40 cellular contexts compared by ENCODE assay signal in genomic region chr7:138287549-138287948, GRCh38.
"Had no signal": no experiment of that assay in that cellular context is flagged by ENCODE, and none has a peak within 500 bp of the region (broad histone marks: within the 10 kb centered on the region; RNA-seq: fewer than 3 reads in every experiment).

No MANE protein-coding gene starts in this region.

- H3K4me1 ChIP-seq: ascending aorta, body of pancreas, breast epithelium had no signal

- ATAC-seq: activated naive CD4-positive, alpha-beta T cell treated with anti-CD3 and anti-CD28 coated beads, Interleukin-2, amount 50 U/mL, for 72 hours; activated naive CD8-positive, alpha-beta T cell treated with anti-CD3 and anti-CD28 coated beads, Interleukin-2, amount 50 U/mL, for 24 hours; activated T-cell treated with anti-CD3 and anti-CD28 coated beads, Interleukin-2, amount 50 U/mL, for 4 hours; activated T-cell treated with anti-CD3 and anti-CD28 coated beads, Interleukin-2, amount 50 U/mL, for 72 hours; activated T-helper 17 cell treated with anti-CD3 and anti-CD28 coated beads, Interleukin-2, amount 50 U/mL, for 72 hours; body of pancreas had no signal

- H3K4me3 ChIP-seq: adrenal gland, ascending aorta, body of pancreas, breast epithelium, cardiac muscle cell had no signal

- H3K27me3 ChIP-seq: adrenal gland, ascending aorta, body of pancreas, brain microvascular endothelial cell, breast epithelium, cardiac muscle cell had no signal

- H3K36me3 ChIP-seq: adrenal gland, ascending aorta, brain microvascular endothelial cell, breast epithelium, cardiac muscle cell had no signal

- H3K4me3 Mint-ChIP-seq: activated naive CD4-positive, alpha-beta T cell treated with anti-CD3 and anti-CD28 coated beads for 36 hours; activated naive CD4-positive, alpha-beta T cell treated with anti-CD3 and anti-CD28 coated beads, Interleukin-2, amount 10 ng/mL, durations not matched to agents 7 days and 5 days; activated naive CD4-positive, alpha-beta T cell treated with anti-CD3 and anti-CD28 coated beads, Interleukin-2, amount 50 U/mL, for 24 hours; activated naive CD8-positive, alpha-beta T cell; activated naive CD8-positive, alpha-beta T cell treated with anti-CD3 and anti-CD28 coated beads for 36 hours; activated naive CD8-positive, alpha-beta T cell treated with anti-CD3 and anti-CD28 coated beads, Interleukin-2, amount 10 ng/mL, durations not matched to agents 7 days and 5 days; activated naive CD8-positive, alpha-beta T cell treated with anti-CD3 and anti-CD28 coated beads, Interleukin-2, amount 50 U/mL, for 24 hours; activated T-cell treated with anti-CD3 and anti-CD28 coated beads, Interleukin-2, amount 50 U/mL, for 24 hours; activated T-cell treated with anti-CD3 and anti-CD28 coated beads, Interleukin-2, amount 50 U/mL, for 4 hours; activated T-cell treated with anti-CD3 and anti-CD28 coated beads, Interleukin-2, amount 50 U/mL, for 72 hours; activated T-helper 1 cell treated with anti-CD3 and anti-CD28 coated beads, Interleukin-12 subunit alpha, Interleukin-12 subunit beta, Interleukin-2, Interleukin-4 antibody, amounts not matched to agents 30 ng/mL and 10 ng/mL and 1 ng/mL, durations not matched to agents 14 hours and 24 hours and 36 hours; activated T-helper 17 cell treated with anti-CD3 and anti-CD28 coated beads, Interleukin-2, amount 50 U/mL, for 72 hours; brain; central memory CD8-positive, alpha-beta T cell had no signal

- DNase-seq: activated effector memory CD4-positive, alpha-beta T cell treated with anti-CD3 and anti-CD28 coated beads, Interleukin-2, amount 50 U/mL, for 16 hours; activated effector memory CD4-positive, alpha-beta T cell treated with Interleukin-2 at 50 U/mL for 16 hours; activated gamma-delta T cell; activated gamma-delta T cell treated with Interleukin-2 at 50 U/mL for 16 hours; activated naive CD4-positive, alpha-beta T cell; activated naive CD4-positive, alpha-beta T cell treated with anti-CD3 and anti-CD28 coated beads for 36 hours; activated naive CD4-positive, alpha-beta T cell treated with anti-CD3 and anti-CD28 coated beads, Interleukin-2, amount 10 ng/mL, durations not matched to agents 7 days and 5 days; activated naive CD4-positive, alpha-beta T cell treated with anti-CD3 and anti-CD28 coated beads, Interleukin-2, amount 50 U/mL, for 16 hours; activated naive CD4-positive, alpha-beta T cell treated with Interleukin-2 at 50 U/mL for 16 hours; activated naive CD8-positive, alpha-beta T cell treated with anti-CD3 and anti-CD28 coated beads for 36 hours; activated naive CD8-positive, alpha-beta T cell treated with anti-CD3 and anti-CD28 coated beads, Interleukin-2, amount 10 ng/mL, durations not matched to agents 7 days and 5 days; activated naive CD8-positive, alpha-beta T cell treated with anti-CD3 and anti-CD28 coated beads, Interleukin-2, amount 50 U/mL, for 24 hours; activated T-cell treated with anti-CD3 and anti-CD28 coated beads, Interleukin-2, amount 50 U/mL, for 1 hour; activated T-cell treated with anti-CD3 and anti-CD28 coated beads, Interleukin-2, amount 50 U/mL, for 24 hours; activated T-cell treated with anti-CD3 and anti-CD28 coated beads, Interleukin-2, amount 50 U/mL, for 4 hours; activated T-cell treated with anti-CD3 and anti-CD28 coated beads, Interleukin-2, amount 50 U/mL, for 48 hours; activated T-cell treated with anti-CD3 and anti-CD28 coated beads, Interleukin-2, amount 50 U/mL, for 72 hours; adrenal gland; amniotic stem cell; amygdala; anterior cingulate cortex; aorta; body of pancreas; brain microvascular endothelial cell; caudate nucleus; central memory CD4-positive, alpha-beta T cell; cerebellar nuclear complex had no signal

- H3K4me1 Mint-ChIP-seq: activated naive CD4-positive, alpha-beta T cell treated with anti-CD3 and anti-CD28 coated beads, Interleukin-2, amount 10 ng/mL, durations not matched to agents 7 days and 5 days; activated naive CD4-positive, alpha-beta T cell treated with anti-CD3 and anti-CD28 coated beads, Interleukin-2, amount 50 U/mL, for 24 hours; activated naive CD8-positive, alpha-beta T cell treated with anti-CD3 and anti-CD28 coated beads for 36 hours; activated naive CD8-positive, alpha-beta T cell treated with anti-CD3 and anti-CD28 coated beads, Interleukin-2, amount 10 ng/mL, durations not matched to agents 7 days and 5 days; activated naive CD8-positive, alpha-beta T cell treated with anti-CD3 and anti-CD28 coated beads, Interleukin-2, amount 50 U/mL, for 24 hours; activated T-helper 17 cell treated with anti-CD3 and anti-CD28 coated beads, Interleukin-2, amount 50 U/mL, for 72 hours; central memory CD8-positive, alpha-beta T cell had no signal

- FAIRE-seq: astrocyte, bronchial epithelial cell had no signal

- H3K27ac Mint-ChIP-seq: activated naive CD4-positive, alpha-beta T cell treated with anti-CD3 and anti-CD28 coated beads for 36 hours; activated naive CD4-positive, alpha-beta T cell treated with anti-CD3 and anti-CD28 coated beads, Interleukin-2, amount 10 ng/mL, durations not matched to agents 7 days and 5 days; activated naive CD4-positive, alpha-beta T cell treated with anti-CD3 and anti-CD28 coated beads, Interleukin-2, amount 50 U/mL, for 24 hours; activated naive CD4-positive, alpha-beta T cell treated with anti-CD3 and anti-CD28 coated beads, Interleukin-2, amount 50 U/mL, for 72 hours; activated naive CD8-positive, alpha-beta T cell; activated naive CD8-positive, alpha-beta T cell treated with anti-CD3 and anti-CD28 coated beads for 36 hours; activated naive CD8-positive, alpha-beta T cell treated with anti-CD3 and anti-CD28 coated beads, Interleukin-2, amount 10 ng/mL, durations not matched to agents 7 days and 5 days; activated naive CD8-positive, alpha-beta T cell treated with anti-CD3 and anti-CD28 coated beads, Interleukin-2, amount 50 U/mL, for 24 hours; activated T-cell treated with anti-CD3 and anti-CD28 coated beads, Interleukin-2, amount 50 U/mL, for 24 hours; activated T-cell treated with anti-CD3 and anti-CD28 coated beads, Interleukin-2, amount 50 U/mL, for 72 hours; activated T-helper 1 cell treated with anti-CD3 and anti-CD28 coated beads, Interleukin-12 subunit alpha, Interleukin-12 subunit beta, Interleukin-2, Interleukin-4 antibody, amounts not matched to agents 30 ng/mL and 10 ng/mL and 1 ng/mL, durations not matched to agents 14 hours and 24 hours and 36 hours; activated T-helper 17 cell treated with anti-CD3 and anti-CD28 coated beads, Interleukin-2, amount 50 U/mL, for 72 hours; activated T-helper 2 cell treated with anti-CD3 and anti-CD28 coated beads, Interferon-gamma antibody, Interleukin-2, Interleukin-4, amounts not matched to agents 10 μg/mL and 5 μg/mL and 100 μg/mL, durations not matched to agents 14 hours and 24 hours and 36 hours; brain had no signal

- H3K27ac ChIP-seq: adrenal gland, ascending aorta, body of pancreas, brain microvascular endothelial cell, breast epithelium, cardiac muscle cell had no signal

- H3K9me3 Mint-ChIP-seq: activated T-helper 2 cell treated with anti-CD3 and anti-CD28 coated beads, Interferon-gamma antibody, Interleukin-2, Interleukin-4, amounts not matched to agents 10 μg/mL and 5 μg/mL and 100 μg/mL, durations not matched to agents 14 hours and 24 hours and 36 hours had no signal

- H3K36me3 Mint-ChIP-seq: activated naive CD4-positive, alpha-beta T cell treated with anti-CD3 and anti-CD28 coated beads, Interleukin-2, amount 10 ng/mL, durations not matched to agents 7 days and 5 days; activated naive CD4-positive, alpha-beta T cell treated with anti-CD3 and anti-CD28 coated beads, Interleukin-2, amount 50 U/mL, for 72 hours; activated naive CD8-positive, alpha-beta T cell treated with anti-CD3 and anti-CD28 coated beads for 36 hours; activated naive CD8-positive, alpha-beta T cell treated with anti-CD3 and anti-CD28 coated beads, Interleukin-2, amount 10 ng/mL, durations not matched to agents 7 days and 5 days; brain had no signal

- H3K27me3 Mint-ChIP-seq: activated naive CD4-positive, alpha-beta T cell treated with anti-CD3 and anti-CD28 coated beads, Interleukin-2, amount 10 ng/mL, durations not matched to agents 7 days and 5 days; activated naive CD4-positive, alpha-beta T cell treated with anti-CD3 and anti-CD28 coated beads, Interleukin-2, amount 50 U/mL, for 24 hours; activated naive CD8-positive, alpha-beta T cell; activated naive CD8-positive, alpha-beta T cell treated with anti-CD3 and anti-CD28 coated beads for 36 hours; activated naive CD8-positive, alpha-beta T cell treated with anti-CD3 and anti-CD28 coated beads, Interleukin-2, amount 10 ng/mL, durations not matched to agents 7 days and 5 days; activated naive CD8-positive, alpha-beta T cell treated with anti-CD3 and anti-CD28 coated beads, Interleukin-2, amount 50 U/mL, for 24 hours had no signal

- H3K9me3 ChIP-seq: adrenal gland, ascending aorta, breast epithelium had no signal
